1 cellular context compared by ENCODE assay signal in genomic region chr3:157914882-157915281, GRCh38.
TF ChIP-seq lines count a peak whose summit lies in the region.

No MANE protein-coding gene starts in this region.

TF ChIP-seq in H1, 55 proteins besides CTCF, POLR2A, EP300 and RAD21:
- TF ChIP-seq USF2 (IDR thresholded peaks at IDR 0.05; ENCODE audit: low read length) = peak; percentile 82
- TF ChIP-seq SIX5 (IDR thresholded peaks at IDR 0.05; ENCODE audit: low read depth, low read length) = peak; percentile 36
- TF ChIP-seq SRF (IDR thresholded peaks at IDR 0.05; ENCODE audit: low read depth, low read length) = peak; percentile 69; the same call in 1 of the 2 replicates
- no peak for TF ChIP-seq NRF1 (IDR thresholded peaks at IDR 0.05; ENCODE audit: low read depth, low read length)
- TF ChIP-seq, protein P1, sequence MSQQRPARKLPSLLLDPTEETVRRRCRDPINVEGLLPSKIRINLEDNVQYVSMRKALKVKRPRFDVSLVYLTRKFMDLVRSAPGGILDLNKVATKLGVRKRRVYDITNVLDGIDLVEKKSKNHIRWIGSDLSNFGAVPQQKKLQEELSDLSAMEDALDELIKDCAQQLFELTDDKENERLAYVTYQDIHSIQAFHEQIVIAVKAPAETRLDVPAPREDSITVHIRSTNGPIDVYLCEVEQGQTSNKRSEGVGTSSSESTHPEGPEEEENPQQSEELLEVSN (IDR thresholded peaks at IDR 0.05) = peak; percentile 30; the same call in 1 of the 2 replicates
